In genomic region chr12:109738878-109739665, GRCh38 we compare ENCODE assay signal across 12 cellular contexts. TPM values are rescaled to one million over a fixed set of nuclear protein-coding genes. Genes with fewer than 3 reads are reported as not detected.
DNase-seq lines count a peak whose midpoint lies in the region; TF ChIP-seq lines count a peak whose summit lies in the region.
"Had no signal": no experiment of that assay in that cellular context is flagged by ENCODE, and none has a peak within 500 bp of the region (broad histone marks: within the 10 kb centered on the region; RNA-seq: fewer than 3 reads in every experiment).

No MANE protein-coding gene starts in this region.

- no peaks in the 10 kb centered on the region for H3K79me2 ChIP-seq in Karpas-422 (ENCODE audit: low read length)

- 91% methylated on average over 4 of the region's 6 CpGs for WGBS in suprapubic skin

- intact Hi-C loops in activated naive CD4-positive, alpha-beta T cell treated with anti-CD3 and anti-CD28 coated beads for 36 hours (cut with micrococcal nuclease), result no loop called here
- intact Hi-C loops in activated T-helper 2 cell treated with anti-CD3 and anti-CD28 coated beads, Interferon-gamma antibody, Interleukin-2, Interleukin-4, amounts not matched to agents 10 μg/mL and 5 μg/mL and 100 μg/mL, durations not matched to agents 14 hours and 24 hours and 36 hours (cut with micrococcal nuclease), result no loop called here

- H3K4me1 ChIP-seq in suprapubic skin (no peaks in the 10 kb centered on the region), Karpas-422 (ENCODE audit: low read length) (no peaks in the 10 kb centered on the region)
- H3K4me1 ChIP-seq: uterus had no signal

- H3K9ac ChIP-seq in Karpas-422 (ENCODE audit: low read length), result no peak overlapping the region

- TF ChIP-seq POLR2A in suprapubic skin (IDR thresholded peaks at IDR 0.05), result no peak

- CTCF ChIA-PET in activated naive CD4-positive, alpha-beta T cell treated with anti-CD3 and anti-CD28 coated beads, Interleukin-2, amount 10 ng/mL, durations not matched to agents 7 days and 5 days (lab: Charles Lee), result interaction anchor here (0.5 kb wide), 1 partner anchor 190 kb away, joined by 3 read pairs; no protein-coding TSS in a partner anchor
- CTCF ChIA-PET in activated naive CD4-positive, alpha-beta T cell treated with anti-CD3 and anti-CD28 coated beads for 36 hours (lab: Charles Lee), result interaction anchor here (1.4 to 1.5 kb wide), 2 partner anchors 67 to 141 kb away, joined by 5 read pairs; no protein-coding TSS in a partner anchor

- H2AFZ ChIP-seq in Karpas-422 (ENCODE audit: low read length), result no peak overlapping the region

- TF ChIP-seq CTCF in WERI-Rb-1 (IDR thresholded peaks at IDR 0.05; ENCODE audit: low read depth, low read length), result no peak
- no peak for TF ChIP-seq CTCF in suprapubic skin (IDR thresholded peaks at IDR 0.05)

- DNase-seq in activated naive CD4-positive, alpha-beta T cell treated with anti-CD3 and anti-CD28 coated beads, Interleukin-2, amount 10 ng/mL, durations not matched to agents 7 days and 5 days, result peak; percentile 5
- no peak for DNase-seq in activated naive CD4-positive, alpha-beta T cell treated with anti-CD3 and anti-CD28 coated beads for 36 hours
- DNase-seq in WERI-Rb-1 (peak; percentile 4), islet precursor cell (peak; percentile 48), suprapubic skin (ENCODE audit: low spot score in 2 of 2) (peak; percentile 40 to 50), NCI-H526 (lab: John Stamatoyannopoulos, UW) (no peak), Karpas-422 (no peak)
- DNase-seq in activated T-helper 2 cell treated with anti-CD3 and anti-CD28 coated beads, Interferon-gamma antibody, Interleukin-2, Interleukin-4, amounts not matched to agents 10 μg/mL and 5 μg/mL and 100 μg/mL, durations not matched to agents 14 hours and 24 hours and 36 hours (ENCODE audit: low spot score), result no peak
- DNase-seq: MV-4-11 had no signal

- H3K36me3 Mint-ChIP-seq in activated naive CD4-positive, alpha-beta T cell treated with anti-CD3 and anti-CD28 coated beads, Interleukin-2, amount 10 ng/mL, durations not matched to agents 7 days and 5 days, result no peaks in the 10 kb centered on the region
- no peaks in the 10 kb centered on the region for H3K36me3 Mint-ChIP-seq in activated naive CD4-positive, alpha-beta T cell treated with anti-CD3 and anti-CD28 coated beads for 36 hours (ENCODE audit: low read depth)
- no peaks in the 10 kb centered on the region for H3K36me3 Mint-ChIP-seq in activated T-helper 2 cell treated with anti-CD3 and anti-CD28 coated beads, Interferon-gamma antibody, Interleukin-2, Interleukin-4, amounts not matched to agents 10 μg/mL and 5 μg/mL and 100 μg/mL, durations not matched to agents 14 hours and 24 hours and 36 hours (ENCODE audit: low read depth)

- H3K4me3 ChIP-seq in WERI-Rb-1 (ENCODE audit: low read depth, low read length) (no peak overlapping the region), suprapubic skin (no peak overlapping the region), Karpas-422 (ENCODE audit: low read length) (no peak overlapping the region)
- H3K4me3 ChIP-seq: uterus had no signal

- peak overlapping the region; percentile 78 for H3K27ac ChIP-seq in WERI-Rb-1
- H3K27ac ChIP-seq in suprapubic skin, result no peak overlapping the region
- H3K27ac ChIP-seq in Karpas-422 (ENCODE audit: low read length), result no peak overlapping the region
- H3K27ac ChIP-seq: HL-60, RWPE1, uterus had no signal

- H3K9me2 ChIP-seq in Karpas-422 (replicated peaks; ENCODE audit: insufficient read depth, low read length), result no peaks in the 10 kb centered on the region

- no peak overlapping the region for H3K4me3 Mint-ChIP-seq in activated naive CD4-positive, alpha-beta T cell treated with anti-CD3 and anti-CD28 coated beads, Interleukin-2, amount 10 ng/mL, durations not matched to agents 7 days and 5 days
- H3K4me3 Mint-ChIP-seq in activated naive CD4-positive, alpha-beta T cell treated with anti-CD3 and anti-CD28 coated beads for 36 hours, result no peak overlapping the region
- no peak overlapping the region for H3K4me3 Mint-ChIP-seq in activated T-helper 2 cell treated with anti-CD3 and anti-CD28 coated beads, Interferon-gamma antibody, Interleukin-2, Interleukin-4, amounts not matched to agents 10 μg/mL and 5 μg/mL and 100 μg/mL, durations not matched to agents 14 hours and 24 hours and 36 hours (ENCODE audit: low read depth)

- no peak overlapping the region for H3K27ac Mint-ChIP-seq in activated naive CD4-positive, alpha-beta T cell treated with anti-CD3 and anti-CD28 coated beads, Interleukin-2, amount 10 ng/mL, durations not matched to agents 7 days and 5 days
- no peak overlapping the region for H3K27ac Mint-ChIP-seq in activated naive CD4-positive, alpha-beta T cell treated with anti-CD3 and anti-CD28 coated beads for 36 hours
- H3K27ac Mint-ChIP-seq in activated T-helper 2 cell treated with anti-CD3 and anti-CD28 coated beads, Interferon-gamma antibody, Interleukin-2, Interleukin-4, amounts not matched to agents 10 μg/mL and 5 μg/mL and 100 μg/mL, durations not matched to agents 14 hours and 24 hours and 36 hours, result no peak overlapping the region

- peaks cover 51% of the 10 kb centered on the region for H3K27me3 Mint-ChIP-seq in activated naive CD4-positive, alpha-beta T cell treated with anti-CD3 and anti-CD28 coated beads, Interleukin-2, amount 10 ng/mL, durations not matched to agents 7 days and 5 days
- peaks cover 17% of the 10 kb centered on the region for H3K27me3 Mint-ChIP-seq in activated naive CD4-positive, alpha-beta T cell treated with anti-CD3 and anti-CD28 coated beads for 36 hours (ENCODE audit: low read depth)
- peaks cover 13% of the 10 kb centered on the region for H3K27me3 Mint-ChIP-seq in activated T-helper 2 cell treated with anti-CD3 and anti-CD28 coated beads, Interferon-gamma antibody, Interleukin-2, Interleukin-4, amounts not matched to agents 10 μg/mL and 5 μg/mL and 100 μg/mL, durations not matched to agents 14 hours and 24 hours and 36 hours (ENCODE audit: low read depth)

- H3K36me3 ChIP-seq in WERI-Rb-1 (peaks cover 58% of the 10 kb centered on the region), suprapubic skin (no peaks in the 10 kb centered on the region), Karpas-422 (ENCODE audit: insufficient read depth, low read length) (no peaks in the 10 kb centered on the region)
- H3K36me3 ChIP-seq: uterus had no signal

- H4K20me1 ChIP-seq in Karpas-422 (ENCODE audit: insufficient read depth, low read depth, low read length), result 0 out of 2 replicates have a peak, but pooled peaks cover 12% of the 10 kb centered on the region

- no peaks in the 10 kb centered on the region for H3K27me3 ChIP-seq in WERI-Rb-1 (ENCODE audit: insufficient read depth, low read depth, severe bottlenecking)
- peaks cover 18% of the 10 kb centered on the region for H3K27me3 ChIP-seq in suprapubic skin
- H3K27me3 ChIP-seq in Karpas-422 (ENCODE audit: low read length), result no peaks in the 10 kb centered on the region
- H3K27me3 ChIP-seq: uterus had no signal

- no peak for TF ChIP-seq EP300 in suprapubic skin (IDR thresholded peaks at IDR 0.05)

- no peaks in the 10 kb centered on the region for H3K4me1 Mint-ChIP-seq in activated naive CD4-positive, alpha-beta T cell treated with anti-CD3 and anti-CD28 coated beads, Interleukin-2, amount 10 ng/mL, durations not matched to agents 7 days and 5 days
- no peaks in the 10 kb centered on the region for H3K4me1 Mint-ChIP-seq in activated naive CD4-positive, alpha-beta T cell treated with anti-CD3 and anti-CD28 coated beads for 36 hours (ENCODE audit: low read depth)
- no peaks in the 10 kb centered on the region for H3K4me1 Mint-ChIP-seq in activated T-helper 2 cell treated with anti-CD3 and anti-CD28 coated beads, Interferon-gamma antibody, Interleukin-2, Interleukin-4, amounts not matched to agents 10 μg/mL and 5 μg/mL and 100 μg/mL, durations not matched to agents 14 hours and 24 hours and 36 hours (ENCODE audit: low read depth)

- H3K9me3 Mint-ChIP-seq in activated naive CD4-positive, alpha-beta T cell treated with anti-CD3 and anti-CD28 coated beads, Interleukin-2, amount 10 ng/mL, durations not matched to agents 7 days and 5 days, result no peaks in the 10 kb centered on the region
- H3K9me3 Mint-ChIP-seq in activated naive CD4-positive, alpha-beta T cell treated with anti-CD3 and anti-CD28 coated beads for 36 hours, result no peaks in the 10 kb centered on the region
- H3K9me3 Mint-ChIP-seq in activated T-helper 2 cell treated with anti-CD3 and anti-CD28 coated beads, Interferon-gamma antibody, Interleukin-2, Interleukin-4, amounts not matched to agents 10 μg/mL and 5 μg/mL and 100 μg/mL, durations not matched to agents 14 hours and 24 hours and 36 hours, result no peaks in the 10 kb centered on the region

- H3K9me3 ChIP-seq in WERI-Rb-1 (ENCODE audit: severe bottlenecking), result no peaks in the 10 kb centered on the region
- H3K9me3 ChIP-seq in suprapubic skin, result no peaks in the 10 kb centered on the region
- no peaks in the 10 kb centered on the region for H3K9me3 ChIP-seq in Karpas-422 (ENCODE audit: low read length)
- H3K9me3 ChIP-seq: uterus had no signal

- no peak overlapping the region for H3K4me2 ChIP-seq in Karpas-422 (ENCODE audit: low read depth, low read length, poor library complexity, severe bottlenecking)

RNA-seq across cellular contexts. Expression of gene FAM222A, which starts 25.4 kb away (rescaled TPM):
- under 1 TPM; 0.20 to 0.38 TPM for total RNA-seq in activated naive CD4-positive, alpha-beta T cell treated with anti-CD3 and anti-CD28 coated beads for 36 hours
- total RNA-seq in suprapubic skin, result 1 to 10 TPM; 3.9 to 8.5 (median 6.6) TPM
- 1.4 and 1.6 TPM in 2 replicates for total RNA-seq in activated T-helper 2 cell treated with anti-CD3 and anti-CD28 coated beads, Interferon-gamma antibody, Interleukin-2, Interleukin-4, amounts not matched to agents 10 μg/mL and 5 μg/mL and 100 μg/mL, durations not matched to agents 14 hours and 24 hours and 36 hours
- total RNA-seq in Karpas-422 (2014; rRNA removed; shearing (Covaris generic); ENCODE audit: low replicate concordance), result 0.11 and 0.94 TPM in 2 replicates

Comparison
In these comparisons a context has a peak if more than half of its experiments do, and no peak if none do; other contexts are left out.
1. DNase-seq: peak in activated naive CD4-positive, alpha-beta T cell treated with anti-CD3 and anti-CD28 coated beads, Interleukin-2, amount 10 ng/mL, durations not matched to agents 7 days and 5 days (single experiment), WERI-Rb-1 (single experiment), islet precursor cell (single experiment) and suprapubic skin (2 of 2); none in activated naive CD4-positive, alpha-beta T cell treated with anti-CD3 and anti-CD28 coated beads for 36 hours (single experiment), activated T-helper 2 cell treated with anti-CD3 and anti-CD28 coated beads, Interferon-gamma antibody, Interleukin-2, Interleukin-4, amounts not matched to agents 10 μg/mL and 5 μg/mL and 100 μg/mL, durations not matched to agents 14 hours and 24 hours and 36 hours (single experiment), NCI-H526 (0 of 2) and Karpas-422 (single experiment).